In the genomic region with DNA sequence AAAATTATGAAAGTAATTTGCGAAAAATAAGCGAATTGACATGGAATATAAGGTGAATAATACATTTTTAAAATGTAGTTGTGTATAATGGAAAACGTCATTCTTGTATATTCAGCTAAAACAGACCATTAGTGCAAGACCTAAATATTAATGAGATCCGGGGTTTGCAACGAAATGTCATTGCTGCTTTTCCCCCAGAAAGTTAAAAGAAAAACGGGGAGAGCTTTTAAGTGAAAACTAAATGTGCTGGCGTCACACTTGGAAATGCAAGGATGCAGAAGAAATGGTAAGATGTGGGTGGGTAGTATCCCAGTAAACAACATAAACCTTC, we compare ENCODE assay signal across 8 cellular contexts. TPM values are rescaled to one million over a fixed set of nuclear protein-coding genes. Genes with fewer than 3 reads are reported as not detected.
DNase-seq lines count a peak whose midpoint lies in the region; ATAC-seq and TF ChIP-seq lines count a peak whose summit lies in the region.

No MANE protein-coding gene starts in this region.

- H3K9ac ChIP-seq in HCT116 (ENCODE audit: low read length) = peak overlapping the region; percentile 38

- H3K36me3 Mint-ChIP-seq in activated B cell treated with CpG ODN at 0.5 μM for 24 hours (ENCODE audit: low read depth) = peaks cover 2% of the 10 kb centered on the region

- H2AFZ ChIP-seq in HCT116 (ENCODE audit: low read depth, low read length, poor library complexity, severe bottlenecking) = peak overlapping the region; percentile 82
- peak overlapping the region; percentile 86 for H2AFZ ChIP-seq in hepatocyte

- no peak for TF ChIP-seq POLR2A in HCT116 (IDR thresholded peaks at IDR 0.05; ENCODE audit: borderline replicate concordance, extremely low read depth, insufficient read depth, insufficient read length)

- H3K27ac ChIP-seq in HCT116 (ENCODE audit: low read depth, low read length) (no peak overlapping the region), hepatocyte (peak overlapping the region; percentile 38), skin epidermis (peak overlapping the region in 14 of 21 experiments; percentile 24 to 77 (median 56))

- H4K20me1 ChIP-seq in HCT116 (ENCODE audit: insufficient read depth) (no peaks in the 10 kb centered on the region), hepatocyte (ENCODE audit: insufficient read depth, poor library complexity, severe bottlenecking) (no peaks in the 10 kb centered on the region)

- TF ChIP-seq CTCF in HCT116 (IDR thresholded peaks at IDR 0.05 in 2 of 3, conservative IDR thresholded peaks at IDR 0.05 in 1 of 3; ENCODE audit: borderline replicate concordance in 1 of 3, insufficient read depth in 1 of 3, low read depth in 2 of 3, low read length in 2 of 3) (no peak), activated B cell treated with CpG ODN at 0.5 μM for 24 hours (IDR thresholded peaks at IDR 0.05) (no peak), hepatocyte (IDR thresholded peaks at IDR 0.05; ENCODE audit: poor library complexity) (no peak)

- no peaks in the 10 kb centered on the region for H3K9me3 Mint-ChIP-seq in activated B cell treated with CpG ODN at 0.5 μM for 24 hours

- no peak; the same call in 1 of the 2 replicates for ATAC-seq in HCT116
- ATAC-seq in activated B cell treated with CpG ODN at 0.5 μM for 24 hours (ENCODE audit: low read depth) = no peak
- ATAC-seq in GM18858 (IDR thresholded peaks at IDR 0.05; ENCODE audit: unreplicated experiment) = no peak

- 53% methylated on average over 7 of the region's 7 CpGs for WGBS in hepatocyte (ENCODE audit: low lambda C conversion rate, missing lambda C conversion rate)

- TF ChIP-seq RAD21 in HCT116 (IDR thresholded peaks at IDR 0.05; ENCODE audit: low read depth) = no peak

- H3K9me2 ChIP-seq in HCT116 (ENCODE audit: insufficient read depth) (no peaks in the 10 kb centered on the region), hepatocyte (replicated peaks; ENCODE audit: insufficient read depth) (no peaks in the 10 kb centered on the region)

- DNase-seq in HCT116 (ENCODE audit: low read depth, low spot score) (no peak), activated B cell treated with CpG ODN at 0.5 μM for 24 hours (no peak), hepatocyte (ENCODE audit: low spot score) (no peak), COLO829 (ENCODE audit: low spot score) (no peak), HEK293T (ENCODE audit: extremely low spot score) (no peak), HT-29 (ENCODE audit: low spot score) (no peak)

- H3K27ac Mint-ChIP-seq in activated B cell treated with CpG ODN at 0.5 μM for 24 hours = peak overlapping the region; percentile 80

- CTCF ChIA-PET in HCT116 (lab: Charles Lee) = no interaction called here
- CTCF ChIA-PET in activated B cell treated with CpG ODN at 0.5 μM for 24 hours (lab: Charles Lee) = interaction anchor here (0.7 to 2.9 kb wide), 2 partner anchors 15 to 18 kb away, joined by 3 to 14 read pairs; partner anchors contain the start of gene KCTD18
- CTCF ChIA-PET in HEK293T (lab: Yijun Ruan, JAX) = interaction anchor here (0.7 kb wide), 1 partner anchor 83 kb away, joined by 3 read pairs; no protein-coding TSS in a partner anchor

- H3K36me3 ChIP-seq in HCT116 (ENCODE audit: control insufficient read depth in 1 of 2, insufficient read depth in 2 of 2, low read length in 2 of 2) = no peaks in the 10 kb centered on the region
- H3K36me3 ChIP-seq in hepatocyte (replicated peaks; ENCODE audit: insufficient read depth, low read depth) = no peaks in the 10 kb centered on the region

- H3K4me3 Mint-ChIP-seq in activated B cell treated with CpG ODN at 0.5 μM for 24 hours = peak overlapping the region; percentile 95

- H3K4me3 ChIP-seq in HCT116 (replicated peaks in 1 of 2; ENCODE audit: low read depth in 1 of 2, low read length in 2 of 2) = peak overlapping the region; percentile 93 to 96
- H3K4me3 ChIP-seq in hepatocyte = peak overlapping the region; percentile 25
- H3K4me3 ChIP-seq in skin epidermis = peak overlapping the region; percentile 60 to 93 (median 67)

- H3K4me1 ChIP-seq in HCT116 (ENCODE audit: control insufficient read depth in 1 of 2, insufficient read depth in 2 of 2, low read length in 2 of 2) (peaks cover 4 to 22% of the 10 kb centered on the region in 2 experiments; a peak in 3 of 4 replicates), hepatocyte (ENCODE audit: insufficient read depth) (no peaks in the 10 kb centered on the region)

- BruUV-seq in HCT116 (replicated peaks; lab: Mats Ljungman, UMichigan) = TSS peak; percentile 77

- peak overlapping the region; percentile 92 for H3K4me2 ChIP-seq in HCT116 (ENCODE audit: low read length)
- peak overlapping the region; percentile 74 for H3K4me2 ChIP-seq in hepatocyte

- no peaks in the 10 kb centered on the region for H3K9me3 ChIP-seq in HCT116 (ENCODE audit: control insufficient read depth in 1 of 2, insufficient read depth in 1 of 2, low read depth in 1 of 2, low read length in 2 of 2)
- no peaks in the 10 kb centered on the region for H3K9me3 ChIP-seq in hepatocyte (ENCODE audit: low read depth)

- peaks cover 45% of the 10 kb centered on the region for H3K79me2 ChIP-seq in HCT116 (ENCODE audit: insufficient read depth, low read length)
- peaks cover 27% of the 10 kb centered on the region for H3K79me2 ChIP-seq in hepatocyte

- H3K27me3 ChIP-seq in HCT116 (ENCODE audit: insufficient read depth, low read length) (no peaks in the 10 kb centered on the region), hepatocyte (peaks cover 5% of the 10 kb centered on the region)

- RAD21 ChIA-PET in HCT116 (lab: Charles Lee; ENCODE audit: low non-redundant PET in 1 of 2, low total read pairs in 2 of 2, uncharacterized antibody in 2 of 2, unreplicated experiment in 2 of 2) = interaction anchor here in 1 of 2 experiments (0.8 kb wide), 1 partner anchor 16 kb away, joined by 3 read pairs; the partner anchor contains the start of gene KCTD18

- POLR2A ChIA-PET in HCT116 (lab: Charles Lee) (no interaction called here), activated B cell treated with CpG ODN at 0.5 μM for 24 hours (lab: Charles Lee) (interaction anchor here (0.5 to 3.0 kb wide), 5 partner anchors 13 to 925 kb away, joined by 3 to 21 read pairs (median 3); partner anchors contain the start of genes KCTD18 and TRAK2), HEK293T (lab: Yijun Ruan, JAX) (interaction anchor here (1.3 to 1.8 kb wide), 2 partner anchors 10 to 16 kb away, joined by 4 to 6 read pairs; partner anchors contain the start of gene KCTD18)

- peaks cover 5% of the 10 kb centered on the region for H3K27me3 Mint-ChIP-seq in activated B cell treated with CpG ODN at 0.5 μM for 24 hours

- intact Hi-C loops in HCT116 (cut with micrococcal nuclease) = no loop called here
- intact Hi-C loops in activated B cell treated with CpG ODN at 0.5 μM for 24 hours (cut with micrococcal nuclease) = loop anchor here (5.0 to 10.0 kb wide), 5 partner anchors 337 to 1742 kb away; partner anchors contain the start of genes CLK1, FZD7, NOP58 and STRADB

- peaks cover 14% of the 10 kb centered on the region for H3K4me1 Mint-ChIP-seq in activated B cell treated with CpG ODN at 0.5 μM for 24 hours

TF ChIP-seq in HCT116, 20 proteins besides CTCF, POLR2A, EP300 and RAD21:
- TF ChIP-seq, protein P1, sequence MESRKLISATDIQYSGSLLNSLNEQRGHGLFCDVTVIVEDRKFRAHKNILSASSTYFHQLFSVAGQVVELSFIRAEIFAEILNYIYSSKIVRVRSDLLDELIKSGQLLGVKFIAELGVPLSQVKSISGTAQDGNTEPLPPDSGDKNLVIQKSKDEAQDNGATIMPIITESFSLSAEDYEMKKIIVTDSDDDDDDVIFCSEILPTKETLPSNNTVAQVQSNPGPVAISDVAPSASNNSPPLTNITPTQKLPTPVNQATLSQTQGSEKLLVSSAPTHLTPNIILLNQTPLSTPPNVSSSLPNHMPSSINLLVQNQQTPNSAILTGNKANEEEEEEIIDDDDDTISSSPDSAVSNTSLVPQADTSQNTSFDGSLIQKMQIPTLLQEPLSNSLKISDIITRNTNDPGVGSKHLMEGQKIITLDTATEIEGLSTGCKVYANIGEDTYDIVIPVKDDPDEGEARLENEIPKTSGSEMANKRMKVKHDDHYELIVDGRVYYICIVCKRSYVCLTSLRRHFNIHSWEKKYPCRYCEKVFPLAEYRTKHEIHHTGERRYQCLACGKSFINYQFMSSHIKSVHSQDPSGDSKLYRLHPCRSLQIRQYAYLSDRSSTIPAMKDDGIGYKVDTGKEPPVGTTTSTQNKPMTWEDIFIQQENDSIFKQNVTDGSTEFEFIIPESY (IDR thresholded peaks at IDR 0.05; ENCODE audit: extremely low read depth, insufficient replicate concordance, low read length) = no peak
- no peak for TF ChIP-seq ZFX (IDR thresholded peaks at IDR 0.05)

TF ChIP-seq in HEK293T, 16 proteins besides CTCF, POLR2A, EP300 and RAD21:
- TF ChIP-seq ZNF384 (IDR thresholded peaks at IDR 0.05) (no peak), LEF1 (IDR thresholded peaks at IDR 0.05; ENCODE audit: borderline replicate concordance) (no peak), CTBP1 (IDR thresholded peaks at IDR 0.05; ENCODE audit: borderline replicate concordance) (no peak), NFRKB (IDR thresholded peaks at IDR 0.05) (no peak), ELF4 (IDR thresholded peaks at IDR 0.05) (no peak), BHLHE40 (IDR thresholded peaks at IDR 0.05; ENCODE audit: borderline replicate concordance) (no peak), FOXA1 (IDR thresholded peaks at IDR 0.05) (no peak)

RNA-seq across cellular contexts. Expression of gene SGO2, which starts 0.5 kb away (rescaled TPM):
- total RNA-seq in HCT116 (2021; ENCODE audit: unreplicated experiment) (25.4 TPM), activated B cell treated with CpG ODN at 0.5 μM for 24 hours (3.3 and 3.8 TPM in 2 replicates), hepatocyte (4.2 and 5.6 TPM in 2 replicates)
- 4.9 and 7.7 TPM in 2 replicates for polyA plus RNA-seq in HCT116 (2012)
- polyA plus RNA-seq in hepatocyte = 4.9 and 7.0 TPM in 2 replicates
- total RNA-seq in HT-29 (2014; rRNA removed; shearing (Covaris generic)) = 3.9 and 5.3 TPM in 2 replicates

RNA-seq across cellular contexts. Expression of gene KCTD18, which starts 15.6 kb away (rescaled TPM):
- total RNA-seq in HCT116 (2021; ENCODE audit: unreplicated experiment) (12.8 TPM), activated B cell treated with CpG ODN at 0.5 μM for 24 hours (18.5 and 18.9 TPM in 2 replicates), hepatocyte (12.9 and 13.4 TPM in 2 replicates)
- polyA plus RNA-seq in HCT116 (2012) = 5.3 and 6.6 TPM in 2 replicates
- polyA plus RNA-seq in hepatocyte = 6.9 and 12.7 TPM in 2 replicates
- 6.8 and 6.9 TPM in 2 replicates for total RNA-seq in HT-29 (2014; rRNA removed; shearing (Covaris generic))

Comparison
In these comparisons a context has a peak if more than half of its experiments do, and no peak if none do; other contexts are left out.
1. H3K4me3 ChIP-seq: peak in every context shown above with its lines; median percentile 94 in HCT116; 67 in skin epidermis; 25 in hepatocyte.